2 cellular contexts compared by ENCODE assay signal in the genomic region with DNA sequence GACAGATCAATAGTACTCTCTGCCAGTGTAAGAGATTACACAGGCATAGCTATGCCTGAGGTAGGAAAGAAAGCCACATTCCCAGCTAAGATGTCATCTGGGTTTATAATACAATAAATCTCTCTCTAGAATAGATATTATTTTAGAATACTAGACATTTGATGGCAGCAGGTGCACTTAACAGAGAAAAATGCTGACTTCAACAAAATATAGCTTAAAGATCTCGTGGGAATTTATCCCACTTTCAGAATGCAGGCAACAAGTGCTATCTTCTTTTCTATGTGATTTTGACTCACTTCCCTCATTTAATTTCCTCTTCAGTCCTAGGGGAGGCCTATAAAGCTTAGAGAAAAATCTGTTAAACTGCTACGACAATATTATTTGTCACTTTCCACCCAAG.
A peak's percentile ranks its signal among the peaks of the same experiment; 100 is the strongest.
TF ChIP-seq lines count a peak whose summit lies in the region.

No MANE protein-coding gene starts in this region.

TF ChIP-seq in GM23338, 12 proteins besides CTCF, POLR2A, EP300 and RAD21 (continued from another document):
- TF ChIP-seq, protein P1, sequence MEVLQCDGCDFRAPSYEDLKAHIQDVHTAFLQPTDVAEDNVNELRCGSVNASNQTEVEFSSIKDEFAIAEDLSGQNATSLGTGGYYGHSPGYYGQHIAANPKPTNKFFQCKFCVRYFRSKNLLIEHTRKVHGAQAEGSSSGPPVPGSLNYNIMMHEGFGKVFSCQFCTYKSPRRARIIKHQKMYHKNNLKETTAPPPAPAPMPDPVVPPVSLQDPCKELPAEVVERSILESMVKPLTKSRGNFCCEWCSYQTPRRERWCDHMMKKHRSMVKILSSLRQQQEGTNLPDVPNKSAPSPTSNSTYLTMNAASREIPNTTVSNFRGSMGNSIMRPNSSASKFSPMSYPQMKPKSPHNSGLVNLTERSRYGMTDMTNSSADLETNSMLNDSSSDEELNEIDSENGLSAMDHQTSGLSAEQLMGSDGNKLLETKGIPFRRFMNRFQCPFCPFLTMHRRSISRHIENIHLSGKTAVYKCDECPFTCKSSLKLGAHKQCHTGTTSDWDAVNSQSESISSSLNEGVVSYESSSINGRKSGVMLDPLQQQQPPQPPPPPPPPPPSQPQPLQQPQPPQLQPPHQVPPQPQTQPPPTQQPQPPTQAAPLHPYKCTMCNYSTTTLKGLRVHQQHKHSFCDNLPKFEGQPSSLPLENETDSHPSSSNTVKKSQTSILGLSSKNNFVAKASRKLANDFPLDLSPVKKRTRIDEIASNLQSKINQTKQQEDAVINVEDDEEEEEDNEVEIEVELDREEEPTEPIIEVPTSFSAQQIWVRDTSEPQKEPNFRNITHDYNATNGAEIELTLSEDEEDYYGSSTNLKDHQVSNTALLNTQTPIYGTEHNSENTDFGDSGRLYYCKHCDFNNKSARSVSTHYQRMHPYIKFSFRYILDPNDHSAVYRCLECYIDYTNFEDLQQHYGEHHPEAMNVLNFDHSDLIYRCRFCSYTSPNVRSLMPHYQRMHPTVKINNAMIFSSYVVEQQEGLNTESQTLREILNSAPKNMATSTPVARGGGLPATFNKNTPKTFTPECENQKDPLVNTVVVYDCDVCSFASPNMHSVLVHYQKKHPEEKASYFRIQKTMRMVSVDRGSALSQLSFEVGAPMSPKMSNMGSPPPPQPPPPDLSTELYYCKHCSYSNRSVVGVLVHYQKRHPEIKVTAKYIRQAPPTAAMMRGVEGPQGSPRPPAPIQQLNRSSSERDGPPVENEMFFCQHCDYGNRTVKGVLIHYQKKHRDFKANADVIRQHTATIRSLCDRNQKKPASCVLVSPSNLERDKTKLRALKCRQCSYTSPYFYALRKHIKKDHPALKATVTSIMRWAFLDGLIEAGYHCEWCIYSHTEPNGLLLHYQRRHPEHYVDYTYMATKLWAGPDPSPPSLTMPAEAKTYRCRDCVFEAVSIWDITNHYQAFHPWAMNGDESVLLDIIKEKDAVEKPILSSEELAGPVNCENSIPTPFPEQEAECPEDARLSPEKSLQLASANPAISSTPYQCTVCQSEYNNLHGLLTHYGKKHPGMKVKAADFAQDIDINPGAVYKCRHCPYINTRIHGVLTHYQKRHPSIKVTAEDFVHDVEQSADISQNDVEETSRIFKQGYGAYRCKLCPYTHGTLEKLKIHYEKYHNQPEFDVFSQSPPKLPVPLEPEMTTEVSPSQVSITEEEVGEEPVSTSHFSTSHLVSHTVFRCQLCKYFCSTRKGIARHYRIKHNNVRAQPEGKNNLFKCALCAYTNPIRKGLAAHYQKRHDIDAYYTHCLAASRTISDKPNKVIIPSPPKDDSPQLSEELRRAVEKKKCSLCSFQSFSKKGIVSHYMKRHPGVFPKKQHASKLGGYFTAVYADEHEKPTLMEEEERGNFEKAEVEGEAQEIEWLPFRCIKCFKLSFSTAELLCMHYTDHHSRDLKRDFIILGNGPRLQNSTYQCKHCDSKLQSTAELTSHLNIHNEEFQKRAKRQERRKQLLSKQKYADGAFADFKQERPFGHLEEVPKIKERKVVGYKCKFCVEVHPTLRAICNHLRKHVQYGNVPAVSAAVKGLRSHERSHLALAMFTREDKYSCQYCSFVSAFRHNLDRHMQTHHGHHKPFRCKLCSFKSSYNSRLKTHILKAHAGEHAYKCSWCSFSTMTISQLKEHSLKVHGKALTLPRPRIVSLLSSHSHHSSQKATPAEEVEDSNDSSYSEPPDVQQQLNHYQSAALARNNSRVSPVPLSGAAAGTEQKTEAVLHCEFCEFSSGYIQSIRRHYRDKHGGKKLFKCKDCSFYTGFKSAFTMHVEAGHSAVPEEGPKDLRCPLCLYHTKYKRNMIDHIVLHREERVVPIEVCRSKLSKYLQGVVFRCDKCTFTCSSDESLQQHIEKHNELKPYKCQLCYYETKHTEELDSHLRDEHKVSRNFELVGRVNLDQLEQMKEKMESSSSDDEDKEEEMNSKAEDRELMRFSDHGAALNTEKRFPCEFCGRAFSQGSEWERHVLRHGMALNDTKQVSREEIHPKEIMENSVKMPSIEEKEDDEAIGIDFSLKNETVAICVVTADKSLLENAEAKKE (CRISPR knock-in tag; IDR thresholded peaks at IDR 0.05), result no peak
- TF ChIP-seq EZH2 (IDR thresholded peaks at IDR 0.05; ENCODE audit: low read depth, unreplicated experiment), result no peak
- no peak for TF ChIP-seq EZH2phosphoT487 (IDR thresholded peaks at IDR 0.05; ENCODE audit: unreplicated experiment)
- TF ChIP-seq NANOG (IDR thresholded peaks at IDR 0.05; ENCODE audit: borderline replicate concordance), result no peak
- TF ChIP-seq, protein P2, sequence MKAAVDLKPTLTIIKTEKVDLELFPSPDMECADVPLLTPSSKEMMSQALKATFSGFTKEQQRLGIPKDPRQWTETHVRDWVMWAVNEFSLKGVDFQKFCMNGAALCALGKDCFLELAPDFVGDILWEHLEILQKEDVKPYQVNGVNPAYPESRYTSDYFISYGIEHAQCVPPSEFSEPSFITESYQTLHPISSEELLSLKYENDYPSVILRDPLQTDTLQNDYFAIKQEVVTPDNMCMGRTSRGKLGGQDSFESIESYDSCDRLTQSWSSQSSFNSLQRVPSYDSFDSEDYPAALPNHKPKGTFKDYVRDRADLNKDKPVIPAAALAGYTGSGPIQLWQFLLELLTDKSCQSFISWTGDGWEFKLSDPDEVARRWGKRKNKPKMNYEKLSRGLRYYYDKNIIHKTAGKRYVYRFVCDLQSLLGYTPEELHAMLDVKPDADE (IDR thresholded peaks at IDR 0.05), result no peak
- TF ChIP-seq, protein P3, sequence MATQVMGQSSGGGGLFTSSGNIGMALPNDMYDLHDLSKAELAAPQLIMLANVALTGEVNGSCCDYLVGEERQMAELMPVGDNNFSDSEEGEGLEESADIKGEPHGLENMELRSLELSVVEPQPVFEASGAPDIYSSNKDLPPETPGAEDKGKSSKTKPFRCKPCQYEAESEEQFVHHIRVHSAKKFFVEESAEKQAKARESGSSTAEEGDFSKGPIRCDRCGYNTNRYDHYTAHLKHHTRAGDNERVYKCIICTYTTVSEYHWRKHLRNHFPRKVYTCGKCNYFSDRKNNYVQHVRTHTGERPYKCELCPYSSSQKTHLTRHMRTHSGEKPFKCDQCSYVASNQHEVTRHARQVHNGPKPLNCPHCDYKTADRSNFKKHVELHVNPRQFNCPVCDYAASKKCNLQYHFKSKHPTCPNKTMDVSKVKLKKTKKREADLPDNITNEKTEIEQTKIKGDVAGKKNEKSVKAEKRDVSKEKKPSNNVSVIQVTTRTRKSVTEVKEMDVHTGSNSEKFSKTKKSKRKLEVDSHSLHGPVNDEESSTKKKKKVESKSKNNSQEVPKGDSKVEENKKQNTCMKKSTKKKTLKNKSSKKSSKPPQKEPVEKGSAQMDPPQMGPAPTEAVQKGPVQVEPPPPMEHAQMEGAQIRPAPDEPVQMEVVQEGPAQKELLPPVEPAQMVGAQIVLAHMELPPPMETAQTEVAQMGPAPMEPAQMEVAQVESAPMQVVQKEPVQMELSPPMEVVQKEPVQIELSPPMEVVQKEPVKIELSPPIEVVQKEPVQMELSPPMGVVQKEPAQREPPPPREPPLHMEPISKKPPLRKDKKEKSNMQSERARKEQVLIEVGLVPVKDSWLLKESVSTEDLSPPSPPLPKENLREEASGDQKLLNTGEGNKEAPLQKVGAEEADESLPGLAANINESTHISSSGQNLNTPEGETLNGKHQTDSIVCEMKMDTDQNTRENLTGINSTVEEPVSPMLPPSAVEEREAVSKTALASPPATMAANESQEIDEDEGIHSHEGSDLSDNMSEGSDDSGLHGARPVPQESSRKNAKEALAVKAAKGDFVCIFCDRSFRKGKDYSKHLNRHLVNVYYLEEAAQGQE (IDR thresholded peaks at IDR 0.05; ENCODE audit: unreplicated experiment), result no peak
- TF ChIP-seq POLR2AphosphoS5 (IDR thresholded peaks at IDR 0.05; ENCODE audit: low read depth), result no peak
- TF ChIP-seq CREB1 (CRISPR knock-in tag; IDR thresholded peaks at IDR 0.05; ENCODE audit: low read depth), result no peak
- TF ChIP-seq STAT1 (IDR thresholded peaks at IDR 0.05; ENCODE audit: unreplicated experiment), result no peak

TF ChIP-seq in K562, 482 proteins besides CTCF, POLR2A, EP300 and RAD21 (continued from another document):
- no peak for TF ChIP-seq ETV6 (IDR thresholded peaks at IDR 0.05; ENCODE audit: borderline replicate concordance in 1 of 2, low read depth in 2 of 2, low read length in 1 of 2)
- TF ChIP-seq ETV6 (CRISPR knock-in tag; IDR thresholded peaks at IDR 0.05; ENCODE audit: borderline replicate concordance), result no peak
- TF ChIP-seq ZNF316 (IDR thresholded peaks at IDR 0.05), result peak; percentile 77
- no peak for TF ChIP-seq MECOM (CRISPR knock-in tag; IDR thresholded peaks at IDR 0.05)
